Comparison of ENCODE assay signal across 24 cellular contexts in the genomic region with DNA sequence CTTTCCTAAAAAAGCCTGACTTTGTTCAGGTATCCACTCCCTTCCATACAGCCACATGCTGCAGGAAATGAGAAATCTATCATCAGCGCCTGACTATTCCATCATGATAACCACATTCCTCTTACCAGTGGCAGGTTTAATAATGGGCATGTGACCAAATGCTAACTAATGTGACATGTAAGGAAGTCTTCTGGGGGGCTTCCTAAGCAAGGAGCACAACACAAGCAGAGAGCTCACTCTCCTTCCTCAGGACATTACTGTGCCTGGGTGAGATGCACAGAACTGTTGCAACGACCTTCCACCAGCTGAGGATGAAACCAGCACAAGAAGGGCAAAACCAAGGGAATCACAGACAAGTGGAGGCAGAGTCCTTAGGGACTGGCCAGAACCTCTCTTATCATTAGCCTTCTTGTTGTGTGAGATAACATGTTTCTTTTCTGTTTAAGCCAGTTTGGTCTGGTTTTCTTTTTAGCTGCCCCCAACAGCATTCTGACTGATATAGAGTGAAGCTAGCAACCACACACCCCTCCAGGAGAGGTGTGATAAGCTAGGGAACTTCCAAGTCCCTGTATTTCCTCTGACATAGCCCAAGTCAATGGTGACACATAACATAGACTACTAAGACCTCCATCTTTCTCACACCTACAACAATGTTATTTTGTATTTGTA. TPM values are rescaled to one million over a fixed set of nuclear protein-coding genes. Genes with fewer than 3 reads are reported as not detected.
DNase-seq lines count a peak whose midpoint lies in the region; ATAC-seq, FAIRE-seq and TF ChIP-seq lines count a peak whose summit lies in the region.
"Had no signal": no experiment of that assay in that cellular context is flagged by ENCODE, and none has a peak within 500 bp of the region (broad histone marks: within the 10 kb centered on the region; RNA-seq: fewer than 3 reads in every experiment).

No MANE protein-coding gene starts in this region.

- no peak for DNase-seq in activated T-cell treated with anti-CD3 and anti-CD28 coated beads, Interleukin-2, amount 50 U/mL, for 72 hours
- no peak for DNase-seq in activated T-cell treated with anti-CD3 and anti-CD28 coated beads, Interleukin-2, amount 50 U/mL, for 1 hour
- DNase-seq in dermis blood vessel endothelial cell (peak; percentile 38), kidney (no peak)
- DNase-seq in stimulated activated effector memory CD8-positive, alpha-beta T cell treated with anti-CD3 and anti-CD28 coated beads, Interleukin-12 subunit alpha, Interleukin-12 subunit beta, amount 100 ng/mL, for 72 hours (ENCODE audit: low spot score in 2 of 2) = no peak
- DNase-seq: activated CD4-positive, alpha-beta memory T cell treated with anti-CD3 and anti-CD28 coated beads, Interleukin-2, amount 10 ng/mL, durations not matched to agents 7 days and 5 days; MM.1S; NCI-H146; NCI-H2227 treated with DMSO at 0.1 percent for 48 hours; NCI-H82; PC-3; stimulated activated CD4-positive, alpha-beta T cell treated with anti-CD3 and anti-CD28 coated beads, Interleukin-4, amount 100 ng/mL, for 4 hours; T-helper 1 cell; WERI-Rb-1 had no signal

- no peak overlapping the region for H3K4me3 Mint-ChIP-seq in activated T-cell treated with anti-CD3 and anti-CD28 coated beads, Interleukin-2, amount 50 U/mL, for 72 hours
- H3K4me3 Mint-ChIP-seq in stimulated activated effector memory CD8-positive, alpha-beta T cell treated with anti-CD3 and anti-CD28 coated beads, Interleukin-12 subunit alpha, Interleukin-12 subunit beta, amount 100 ng/mL, for 72 hours = no peak overlapping the region
- H3K4me3 Mint-ChIP-seq: activated CD4-positive, alpha-beta memory T cell treated with anti-CD3 and anti-CD28 coated beads, Interleukin-2, amount 10 ng/mL, durations not matched to agents 7 days and 5 days; dendritic cell treated with granulocyte-macrophage colony-stimulating factor and Interleukin-4, amounts not matched to agents 40 ng/mL and 50 ng/mL, for 4 days; IgD-negative memory B cell had no signal

- TF ChIP-seq CTCF in kidney (IDR thresholded peaks at IDR 0.05; ENCODE audit: borderline replicate concordance, extremely low read depth, insufficient read depth) = no peak

- no peak overlapping the region for H3K27ac ChIP-seq in kidney (ENCODE audit: low read depth in 2 of 2, low read length in 2 of 2)
- H3K27ac ChIP-seq: BLaER1 treated with 17β-estradiol and CSF1 and Interleukin-3, amounts not matched to agents 10 nM and 100 nM; breast epithelium; WERI-Rb-1 had no signal

- no peak overlapping the region for H3K4me3 ChIP-seq in kidney (ENCODE audit: low read length in 2 of 2)
- H3K4me3 ChIP-seq: BLaER1 treated with 17β-estradiol and CSF1 and Interleukin-3, amounts not matched to agents 10 nM and 100 nM; breast epithelium; smooth muscle cell had no signal

- no peak for FAIRE-seq in kidney (lab: Jason Lieb, UNC)
- FAIRE-seq: urothelium cell line had no signal

- no peaks in the 10 kb centered on the region for H3K9me3 Mint-ChIP-seq in activated T-cell treated with anti-CD3 and anti-CD28 coated beads, Interleukin-2, amount 50 U/mL, for 72 hours
- H3K9me3 Mint-ChIP-seq in stimulated activated effector memory CD8-positive, alpha-beta T cell treated with anti-CD3 and anti-CD28 coated beads, Interleukin-12 subunit alpha, Interleukin-12 subunit beta, amount 100 ng/mL, for 72 hours = no peaks in the 10 kb centered on the region
- H3K9me3 Mint-ChIP-seq: activated CD4-positive, alpha-beta memory T cell treated with anti-CD3 and anti-CD28 coated beads, Interleukin-2, amount 10 ng/mL, durations not matched to agents 7 days and 5 days; dendritic cell treated with granulocyte-macrophage colony-stimulating factor and Interleukin-4, amounts not matched to agents 40 ng/mL and 50 ng/mL, for 4 days; IgD-negative memory B cell had no signal

- H3K4me1 ChIP-seq in kidney (ENCODE audit: control insufficient read depth in 1 of 2, insufficient read depth in 1 of 2, low read depth in 1 of 2, low read length in 2 of 2) = no peaks in the 10 kb centered on the region
- H3K4me1 ChIP-seq: BLaER1 treated with 17β-estradiol and CSF1 and Interleukin-3, amounts not matched to agents 10 nM and 100 nM; breast epithelium had no signal

- no peak overlapping the region for H3K9ac ChIP-seq in kidney (ENCODE audit: low read length in 2 of 2)
- H3K9ac ChIP-seq: BLaER1 treated with 17β-estradiol and CSF1 and Interleukin-3, amounts not matched to agents 10 nM and 100 nM had no signal

- H3K27me3 Mint-ChIP-seq in activated T-cell treated with anti-CD3 and anti-CD28 coated beads, Interleukin-2, amount 50 U/mL, for 72 hours (ENCODE audit: low read depth) = no peaks in the 10 kb centered on the region
- H3K27me3 Mint-ChIP-seq: IgD-negative memory B cell had no signal

- H3K36me3 Mint-ChIP-seq in activated T-cell treated with anti-CD3 and anti-CD28 coated beads, Interleukin-2, amount 50 U/mL, for 72 hours (ENCODE audit: insufficient read depth in 2 of 2) = no peaks in the 10 kb centered on the region
- H3K36me3 Mint-ChIP-seq in stimulated activated effector memory CD8-positive, alpha-beta T cell treated with anti-CD3 and anti-CD28 coated beads, Interleukin-12 subunit alpha, Interleukin-12 subunit beta, amount 100 ng/mL, for 72 hours = no peaks in the 10 kb centered on the region

- H3K36me3 ChIP-seq in kidney (ENCODE audit: control insufficient read depth in 1 of 2, insufficient read depth in 2 of 2, low read length in 2 of 2) = no peaks in the 10 kb centered on the region
- H3K36me3 ChIP-seq: BLaER1 treated with 17β-estradiol and CSF1 and Interleukin-3, amounts not matched to agents 10 nM and 100 nM; breast epithelium; WERI-Rb-1 had no signal

- no peak overlapping the region for H3K27ac Mint-ChIP-seq in activated T-cell treated with anti-CD3 and anti-CD28 coated beads, Interleukin-2, amount 50 U/mL, for 72 hours
- H3K27ac Mint-ChIP-seq in stimulated activated effector memory CD8-positive, alpha-beta T cell treated with anti-CD3 and anti-CD28 coated beads, Interleukin-12 subunit alpha, Interleukin-12 subunit beta, amount 100 ng/mL, for 72 hours = peak overlapping the region; percentile 36
- H3K27ac Mint-ChIP-seq: activated CD4-positive, alpha-beta memory T cell treated with anti-CD3 and anti-CD28 coated beads, Interleukin-2, amount 10 ng/mL, durations not matched to agents 7 days and 5 days; dendritic cell treated with granulocyte-macrophage colony-stimulating factor and Interleukin-4, amounts not matched to agents 40 ng/mL and 50 ng/mL, for 4 days; IgD-negative memory B cell had no signal

- peaks cover 6% of the 10 kb centered on the region for H3K4me1 Mint-ChIP-seq in activated T-cell treated with anti-CD3 and anti-CD28 coated beads, Interleukin-2, amount 50 U/mL, for 72 hours (ENCODE audit: low read depth)
- H3K4me1 Mint-ChIP-seq in stimulated activated effector memory CD8-positive, alpha-beta T cell treated with anti-CD3 and anti-CD28 coated beads, Interleukin-12 subunit alpha, Interleukin-12 subunit beta, amount 100 ng/mL, for 72 hours = peaks cover 19% of the 10 kb centered on the region
- H3K4me1 Mint-ChIP-seq: activated CD4-positive, alpha-beta memory T cell treated with anti-CD3 and anti-CD28 coated beads, Interleukin-2, amount 10 ng/mL, durations not matched to agents 7 days and 5 days had no signal

- ATAC-seq in activated T-cell treated with anti-CD3 and anti-CD28 coated beads, Interleukin-2, amount 50 U/mL, for 72 hours (replicated peaks in 1 of 2) = peak; percentile 86 to 100
- ATAC-seq in HG02610 (IDR thresholded peaks at IDR 0.05; ENCODE audit: unreplicated experiment) (peak; percentile 80), HG03045 (IDR thresholded peaks at IDR 0.05; ENCODE audit: unreplicated experiment) (no peak), GM21717 (IDR thresholded peaks at IDR 0.05; ENCODE audit: unreplicated experiment) (no peak)
- ATAC-seq in stimulated activated effector memory CD8-positive, alpha-beta T cell treated with anti-CD3 and anti-CD28 coated beads, Interleukin-12 subunit alpha, Interleukin-12 subunit beta, amount 100 ng/mL, for 72 hours = peak; percentile 100
- ATAC-seq: esophagus mucosa, PC-3 had no signal

- intact Hi-C loops in kidney (cut with DNase I) = no loop called here

- no peaks in the 10 kb centered on the region for H3K9me3 ChIP-seq in kidney (ENCODE audit: control insufficient read depth in 1 of 2, low read length in 2 of 2)
- H3K9me3 ChIP-seq: BLaER1 treated with 17β-estradiol and CSF1 and Interleukin-3, amounts not matched to agents 10 nM and 100 nM; breast epithelium had no signal

RNA-seq across cellular contexts. Expression of a gene that starts 16.9 kb away (rescaled TPM):
- 10 to 100 TPM; 14.7 to 22.6 TPM for total RNA-seq in activated T-cell treated with anti-CD3 and anti-CD28 coated beads, Interleukin-2, amount 50 U/mL, for 72 hours
- total RNA-seq in dermis blood vessel endothelial cell = 48.8 and 64.4 TPM in 2 replicates
- total RNA-seq in kidney = 99.9 TPM
- 21.1 TPM for polyA plus RNA-seq in kidney (ENCODE audit: insufficient read depth, low read depth, low replicate concordance)

Comparison
In these comparisons a context has a peak if more than half of its experiments do, and no peak if none do; other contexts are left out.
1. ATAC-seq: peak in activated T-cell treated with anti-CD3 and anti-CD28 coated beads, Interleukin-2, amount 50 U/mL, for 72 hours (2 of 2), HG02610 (single experiment) and stimulated activated effector memory CD8-positive, alpha-beta T cell treated with anti-CD3 and anti-CD28 coated beads, Interleukin-12 subunit alpha, Interleukin-12 subunit beta, amount 100 ng/mL, for 72 hours (single experiment); none in HG03045 (single experiment) and GM21717 (single experiment).